Comparison of ENCODE assay signal across 8 cellular contexts in the genomic region with DNA sequence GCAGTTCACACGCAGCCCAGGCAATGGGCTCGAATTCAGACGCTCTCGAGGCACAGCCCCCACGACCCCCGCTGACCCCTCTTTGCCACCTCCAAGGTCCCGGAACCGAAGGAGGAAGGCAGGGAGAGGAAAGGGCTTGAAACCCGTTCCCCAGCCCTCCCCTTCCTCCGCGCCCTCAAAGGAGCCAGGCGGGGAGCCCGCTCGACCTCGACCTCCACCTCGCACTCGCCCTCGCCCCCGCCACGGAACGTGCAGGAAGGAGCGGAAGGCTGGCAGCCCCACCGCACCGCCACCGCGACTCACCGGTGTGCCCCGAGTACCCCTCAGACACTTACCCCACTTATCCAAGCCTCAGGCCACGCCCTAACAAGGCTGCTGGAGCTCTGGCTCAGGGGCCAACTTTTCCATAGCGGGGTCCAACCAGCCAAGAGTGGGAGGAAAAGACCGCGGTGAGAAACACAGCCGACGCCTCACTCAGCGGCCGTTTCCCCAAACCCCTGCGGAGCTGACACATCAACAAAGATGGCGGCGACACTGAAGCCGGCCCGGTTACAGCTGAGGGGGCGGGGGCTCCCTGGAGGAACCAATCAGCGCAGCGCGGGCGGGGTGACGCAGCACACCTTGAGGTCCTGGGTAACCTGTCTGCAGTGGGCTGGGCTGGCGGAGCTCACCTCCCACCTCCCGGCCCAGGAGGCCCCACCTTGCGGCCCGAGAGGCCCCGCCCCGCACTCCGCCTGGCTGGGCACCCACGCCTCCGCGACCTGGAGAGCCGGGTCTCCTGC. TPM values are rescaled to one million over a fixed set of nuclear protein-coding genes. Genes with fewer than 3 reads are reported as not detected.
A peak's percentile ranks its signal among the peaks of the same experiment; 100 is the strongest.
DNase-seq lines count a peak whose midpoint lies in the region; ATAC-seq and TF ChIP-seq lines count a peak whose summit lies in the region.

TSS of gene CCDC186 (minus strand) at position 524 of the 782 bp plus-strand sequence. CDS start 10,935 bp downstream, outside the sequence.

- peak within 1 kb of the TSS; percentile 47 for H3K27ac ChIP-seq in RWPE2 (ENCODE audit: poor library complexity, severe bottlenecking)

- peak within 1 kb of the TSS; percentile 94 for H3K4me3 ChIP-seq in LNCaP clone FGC (ENCODE audit: low read depth, low read length)
- peak within 1 kb of the TSS; percentile 78 for H3K4me3 ChIP-seq in RWPE2 (ENCODE audit: severe bottlenecking)
- H3K4me3 ChIP-seq in fibroblast of pulmonary artery (replicated peaks; ENCODE audit: low read depth, low read length): peak within 1 kb of the TSS; percentile 99

- H3K36me3 Mint-ChIP-seq in natural killer cell treated with Interleukin-12 subunit alpha and Interleukin-12 subunit beta and Interleukin-15 and Interleukin-18, amount 100 ng/mL, for 72 hours: peaks cover under 1% of the 10 kb centered on the region

- H3K36me3 ChIP-seq in RWPE2 (ENCODE audit: low read depth): peaks cover 12% of the 10 kb centered on the region

- H3K27ac Mint-ChIP-seq in natural killer cell treated with Interleukin-12 subunit alpha and Interleukin-12 subunit beta and Interleukin-15 and Interleukin-18, amount 100 ng/mL, for 72 hours: peak within 1 kb of the TSS; percentile 99 to 100

- peak within 1 kb of the TSS; percentile 92 for H3K4me3 Mint-ChIP-seq in natural killer cell treated with Interleukin-12 subunit alpha and Interleukin-12 subunit beta and Interleukin-15 and Interleukin-18, amount 100 ng/mL, for 72 hours

- peak; percentile 98 for DNase-seq in ELF-1 (ENCODE audit: low read depth, low spot score)
- DNase-seq in H4 (ENCODE audit: low spot score): peak; percentile 93
- DNase-seq in LNCaP clone FGC (ENCODE audit: low read depth): peak; percentile 95
- peak; percentile 99 for DNase-seq in RWPE2 (ENCODE audit: low spot score)
- peak; percentile 100 for DNase-seq in activated effector memory CD4-positive, alpha-beta T cell treated with anti-CD3 and anti-CD28 coated beads, Interleukin-2, amount 50 U/mL, for 16 hours
- peak; percentile 87 for DNase-seq in fibroblast of pulmonary artery (ENCODE audit: low read depth)
- DNase-seq in natural killer cell treated with Interleukin-12 subunit alpha and Interleukin-12 subunit beta and Interleukin-15 and Interleukin-18, amount 100 ng/mL, for 72 hours (ENCODE audit: low spot score): peak; percentile 96
- peak; percentile 97 for DNase-seq in stimulated activated naive CD8-positive, alpha-beta T cell treated with anti-CD3 and anti-CD28 coated beads, Interleukin-15, Interleukin-2, amounts not matched to agents 100 U/mL and 50 U/mL, for 24 hours

- no peak for TF ChIP-seq CTCF in LNCaP clone FGC (IDR thresholded peaks at IDR 0.05; ENCODE audit: control insufficient read depth, extremely low read depth, insufficient read depth)
- no peak for TF ChIP-seq CTCF in RWPE2 (IDR thresholded peaks at IDR 0.05; ENCODE audit: poor library complexity, severe bottlenecking)
- no peak for TF ChIP-seq CTCF in fibroblast of pulmonary artery (IDR thresholded peaks at IDR 0.05; ENCODE audit: low read length, missing control alignments)

- no peaks in the 10 kb centered on the region for H3K27me3 ChIP-seq in RWPE2 (ENCODE audit: insufficient read depth, poor library complexity, severe bottlenecking)

- H3K9me3 ChIP-seq in RWPE2 (ENCODE audit: severe bottlenecking): no peaks in the 10 kb centered on the region

- ATAC-seq in RWPE2 (ENCODE audit: low read depth): peak; percentile 97
- peak; percentile 99 for ATAC-seq in natural killer cell treated with Interleukin-12 subunit alpha and Interleukin-12 subunit beta and Interleukin-15 and Interleukin-18, amount 100 ng/mL, for 72 hours
- peak; percentile 99 for ATAC-seq in stimulated activated naive CD8-positive, alpha-beta T cell treated with anti-CD3 and anti-CD28 coated beads, Interleukin-15, Interleukin-2, amounts not matched to agents 100 U/mL and 50 U/mL, for 24 hours

- no peaks in the 10 kb centered on the region for H3K9me3 Mint-ChIP-seq in natural killer cell treated with Interleukin-12 subunit alpha and Interleukin-12 subunit beta and Interleukin-15 and Interleukin-18, amount 100 ng/mL, for 72 hours

- peaks cover 14% of the 10 kb centered on the region for H3K4me1 ChIP-seq in RWPE2 (ENCODE audit: insufficient read depth, poor library complexity, severe bottlenecking)

- peaks cover 23% of the 10 kb centered on the region in 2 donors for H3K4me1 Mint-ChIP-seq in natural killer cell treated with Interleukin-12 subunit alpha and Interleukin-12 subunit beta and Interleukin-15 and Interleukin-18, amount 100 ng/mL, for 72 hours (ENCODE audit: low read depth in 2 of 2)

- H3K27me3 Mint-ChIP-seq in natural killer cell treated with Interleukin-12 subunit alpha and Interleukin-12 subunit beta and Interleukin-15 and Interleukin-18, amount 100 ng/mL, for 72 hours: peaks cover 0 to 6% of the 10 kb centered on the region in 2 donors

RNA-seq across cellular contexts. Expression of gene CCDC186, which starts in this region (rescaled TPM):
- total RNA-seq in H4 (2014; rRNA removed; shearing (Covaris generic)): 3.0 and 7.2 TPM in 2 replicates
- 10 to 100 TPM; 22.4 to 24.1 TPM for total RNA-seq in natural killer cell treated with Interleukin-12 subunit alpha and Interleukin-12 subunit beta and Interleukin-15 and Interleukin-18, amount 100 ng/mL, for 72 hours

Comparison
In these comparisons a context has a peak if more than half of its experiments do, and no peak if none do; other contexts are left out.
1. Peak in every context shown above with its lines: DNase-seq, ATAC-seq, H3K4me3 ChIP-seq and H3K27ac ChIP-seq.